ENCODE assay signal across 1 cellular context in the genomic region with DNA sequence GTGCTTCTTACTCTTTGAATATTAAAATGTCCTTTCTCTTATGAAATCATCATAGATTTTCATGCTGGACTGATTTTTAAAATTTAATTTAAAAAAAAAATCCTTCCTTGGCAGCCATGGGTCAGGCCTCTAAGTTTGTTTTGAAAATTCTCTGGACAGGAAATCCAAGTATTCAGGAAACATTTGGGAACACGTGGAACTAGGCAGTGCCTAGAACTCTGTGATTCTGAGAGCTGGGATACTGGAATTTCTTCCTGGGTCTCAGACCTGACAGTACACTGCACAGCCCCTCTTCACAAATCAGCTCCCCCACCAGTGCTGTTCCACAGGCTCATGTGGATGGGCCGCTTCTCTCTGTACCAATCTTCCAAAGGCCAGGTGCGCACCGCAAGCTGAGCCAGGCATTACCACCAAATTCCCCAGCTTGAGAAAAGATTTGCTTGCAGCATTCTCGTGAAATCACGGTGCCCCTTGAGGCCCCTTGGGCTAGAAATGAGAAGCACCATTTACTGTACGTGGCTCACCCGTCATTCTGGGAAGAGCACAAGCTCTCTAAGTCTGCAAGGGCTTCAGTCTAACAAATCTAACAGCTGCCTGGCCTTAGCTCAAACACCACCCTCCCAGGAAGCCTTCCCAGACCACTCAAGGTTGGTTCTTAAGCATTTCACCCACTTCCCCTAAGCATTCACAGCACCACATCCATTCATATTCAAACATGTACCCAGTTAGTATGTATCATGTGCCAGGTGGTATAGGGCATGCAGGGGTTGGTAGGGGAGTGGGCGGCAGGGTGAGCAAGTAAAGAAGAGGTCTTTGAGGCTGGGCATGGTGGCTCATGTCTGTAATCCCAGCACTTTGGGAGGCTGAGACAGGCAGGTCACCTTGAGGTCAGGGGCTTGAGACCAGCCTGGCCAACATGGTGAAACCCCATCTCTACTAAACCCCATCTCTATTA.
TF ChIP-seq lines count a peak whose summit lies in the region.

No MANE protein-coding gene starts in this region.

TF ChIP-seq in SK-N-SH, 30 proteins besides CTCF, POLR2A, EP300 and RAD21 (continued from another document):
- no peak for TF ChIP-seq IRF3 (IDR thresholded peaks at IDR 0.05; ENCODE audit: low read depth, low read length)
- TF ChIP-seq REST (IDR thresholded peaks at IDR 0.05; ENCODE audit: low read depth, low read length): no peak
- TF ChIP-seq RXRA (IDR thresholded peaks at IDR 0.05; ENCODE audit: borderline replicate concordance, low read depth): no peak
- no peak for TF ChIP-seq NFIC (IDR thresholded peaks at IDR 0.05; ENCODE audit: borderline replicate concordance)
- TF ChIP-seq MXI1 (IDR thresholded peaks at IDR 0.05; ENCODE audit: low read depth, low read length): no peak
- TF ChIP-seq, protein P1, sequence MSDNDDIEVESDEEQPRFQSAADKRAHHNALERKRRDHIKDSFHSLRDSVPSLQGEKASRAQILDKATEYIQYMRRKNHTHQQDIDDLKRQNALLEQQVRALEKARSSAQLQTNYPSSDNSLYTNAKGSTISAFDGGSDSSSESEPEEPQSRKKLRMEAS (IDR thresholded peaks at IDR 0.05; ENCODE audit: low read depth): no peak
- TF ChIP-seq RCOR1 (IDR thresholded peaks at IDR 0.05; ENCODE audit: low read length): no peak
- TF ChIP-seq JUND (IDR thresholded peaks at IDR 0.05): no peak
- TF ChIP-seq ELF1 (IDR thresholded peaks at IDR 0.05): no peak
